In genomic region chr2:238459081-238459629, GRCh38 we compare ENCODE assay signal across 15 cellular contexts. TPM values are rescaled to one million over a fixed set of nuclear protein-coding genes. Genes with fewer than 3 reads are reported as not detected.
A peak's percentile ranks its signal among the peaks of the same experiment; 100 is the strongest.
DNase-seq lines count a peak whose midpoint lies in the region; ATAC-seq, FAIRE-seq and TF ChIP-seq lines count a peak whose summit lies in the region.
"Had no signal": no experiment of that assay in that cellular context is flagged by ENCODE, and none has a peak within 500 bp of the region (broad histone marks: within the 10 kb centered on the region; RNA-seq: fewer than 3 reads in every experiment).

No MANE protein-coding gene starts in this region.

- DNase-seq in DMS79 (lab: John Stamatoyannopoulos, UW) (peak; percentile 2), anterior cingulate cortex (lab: John Stamatoyannopoulos, UW) (peak in 38 of 58 donors; percentile 17 to 88 (median 47)), heart left ventricle (peak in 4 of 5 donors; percentile 64 to 80 (median 72)), psoas muscle (peak; percentile 71 to 84), Calu3 (no peak), kidney (no peak)
- no peak for DNase-seq in activated T-cell treated with anti-CD3 and anti-CD28 coated beads, Interleukin-2, amount 50 U/mL, for 1 hour
- DNase-seq in stimulated activated naive CD8-positive, alpha-beta T cell treated with anti-CD3 and anti-CD28 coated beads, Interleukin-15, amount 100 ng/mL, for 72 hours: no peak
- DNase-seq: activated CD4-positive, alpha-beta T cell treated with anti-CD3 and anti-CD28 coated beads for 36 hours; activated gamma-delta T cell; CD4-positive, CD25-positive, alpha-beta regulatory T cell; NK-92 treated with Interleukin-12 subunit alpha and Interleukin-12 subunit beta, amount 100 ng/mL, for 24 hours; stimulated activated CD4-positive, alpha-beta T cell treated with anti-CD3 and anti-CD28 coated beads, Interleukin-2, amount 100 ng/mL, for 24 hours had no signal

- CTCF ChIA-PET in Calu3 (lab: Charles Lee): interaction anchor here (1.2 kb wide), 1 partner anchor 88 kb away, joined by 3 read pairs; no protein-coding TSS in a partner anchor

- peaks cover 0 to 28% (median 7%) of the 10 kb centered on the region in 12 donors for H3K9me3 ChIP-seq in heart left ventricle
- H3K9me3 ChIP-seq in psoas muscle: peaks cover 5% of the 10 kb centered on the region
- H3K9me3 ChIP-seq in kidney (ENCODE audit: control insufficient read depth in 1 of 2, low read length in 2 of 2): no peaks in the 10 kb centered on the region

- no peaks in the 10 kb centered on the region for H3K27me3 ChIP-seq in heart left ventricle
- H3K27me3 ChIP-seq in psoas muscle (ENCODE audit: insufficient read depth in 3 of 3, low read length in 2 of 3): no peaks in the 10 kb centered on the region

- H3K36me3 ChIP-seq in heart left ventricle (no peaks in the 10 kb centered on the region), psoas muscle (ENCODE audit: insufficient read depth in 1 of 2, low read depth in 1 of 2) (no peaks in the 10 kb centered on the region), kidney (ENCODE audit: control insufficient read depth in 1 of 2, insufficient read depth in 2 of 2, low read length in 2 of 2) (no peaks in the 10 kb centered on the region)

- WGBS in heart left ventricle, 4 donors: 15 to 57% (median 49%) methylated on average over 7 to 8 of the region's 8 CpGs
- 11 to 27% (median 18%) methylated on average over 8 of the region's 8 CpGs for WGBS in psoas muscle, 3 donors

- no TSS peak for BruUV-seq in Calu3 (replicated peaks; lab: Mats Ljungman, UMichigan)

- H3K4me1 ChIP-seq in heart left ventricle (peaks cover 4 to 18% (median 12%) of the 10 kb centered on the region in 12 donors), psoas muscle (peaks cover 23% of the 10 kb centered on the region), kidney (ENCODE audit: control insufficient read depth in 1 of 2, insufficient read depth in 1 of 2, low read depth in 1 of 2, low read length in 2 of 2) (peaks cover 0 to 3% of the 10 kb centered on the region in 2 donors)

- H3K27me3 Mint-ChIP-seq in Calu3 (ENCODE audit: unreplicated experiment): no peaks in the 10 kb centered on the region
- no peaks in the 10 kb centered on the region for H3K27me3 Mint-ChIP-seq in stimulated activated naive CD8-positive, alpha-beta T cell treated with anti-CD3 and anti-CD28 coated beads, Interleukin-15, amount 100 ng/mL, for 72 hours
- H3K27me3 Mint-ChIP-seq: activated CD4-positive, alpha-beta T cell treated with anti-CD3 and anti-CD28 coated beads for 36 hours; stimulated activated naive CD8-positive, alpha-beta T cell treated with anti-CD3 and anti-CD28 coated beads, Interleukin-15, Interleukin-2, amounts not matched to agents 100 ng/mL and 50 ng/mL, for 24 hours had no signal

- TF ChIP-seq CTCF in heart left ventricle (IDR thresholded peaks at IDR 0.05) (no peak), psoas muscle (IDR thresholded peaks at IDR 0.05) (no peak), Calu3 (IDR thresholded peaks at IDR 0.05; ENCODE audit: unreplicated experiment) (no peak), kidney (IDR thresholded peaks at IDR 0.05; ENCODE audit: borderline replicate concordance, extremely low read depth, insufficient read depth) (no peak)

- H3K4me3 ChIP-seq in heart left ventricle (peak overlapping the region in 1 of 12 donors; percentile 12), psoas muscle (no peak overlapping the region), kidney (ENCODE audit: low read length in 2 of 2) (no peak overlapping the region)

- H3K9me3 Mint-ChIP-seq in Calu3 (ENCODE audit: low read depth, unreplicated experiment): peaks cover 3% of the 10 kb centered on the region
- H3K9me3 Mint-ChIP-seq in stimulated activated naive CD8-positive, alpha-beta T cell treated with anti-CD3 and anti-CD28 coated beads, Interleukin-15, amount 100 ng/mL, for 72 hours: peaks cover 5 to 22% of the 10 kb centered on the region in 2 donors

- intact Hi-C loops in heart left ventricle (cut with DNase I) (no loop called here), psoas muscle (cut with DNase I) (loop anchor here in 1 of 2 donors (5.0 kb wide), 1 partner anchor 82 kb away; no protein-coding TSS in a partner anchor), Calu3 (cut with micrococcal nuclease; ENCODE audit: unreplicated experiment) (no loop called here), kidney (cut with DNase I) (no loop called here)

- H3K27ac ChIP-seq in heart left ventricle (peak overlapping the region in 4 of 12 donors; percentile 24 to 43 (median 38)), psoas muscle (peak overlapping the region; percentile 51), kidney (ENCODE audit: low read depth in 2 of 2, low read length in 2 of 2) (no peak overlapping the region)

- H3K36me3 Mint-ChIP-seq in Calu3 (ENCODE audit: insufficient read depth, unreplicated experiment): peaks cover 18% of the 10 kb centered on the region

- ATAC-seq in heart left ventricle (peak; percentile 73 to 88 (median 86)), psoas muscle (peak; percentile 75 to 89 (median 82))
- no peak for ATAC-seq in stimulated activated naive CD8-positive, alpha-beta T cell treated with anti-CD3 and anti-CD28 coated beads, Interleukin-15, amount 100 ng/mL, for 72 hours
- ATAC-seq: activated CD4-positive, alpha-beta T cell treated with anti-CD3 and anti-CD28 coated beads for 36 hours had no signal

- H3K9ac ChIP-seq in kidney (ENCODE audit: low read length in 2 of 2): no peak overlapping the region

- H3K27ac Mint-ChIP-seq in Calu3 (ENCODE audit: unreplicated experiment): no peak overlapping the region
- H3K27ac Mint-ChIP-seq in stimulated activated naive CD8-positive, alpha-beta T cell treated with anti-CD3 and anti-CD28 coated beads, Interleukin-15, amount 100 ng/mL, for 72 hours: peak overlapping the region in 1 of 2 donors; percentile 44
- H3K27ac Mint-ChIP-seq: activated CD4-positive, alpha-beta T cell treated with anti-CD3 and anti-CD28 coated beads for 36 hours; CD4-positive, CD25-positive, alpha-beta regulatory T cell; stimulated activated naive CD8-positive, alpha-beta T cell treated with anti-CD3 and anti-CD28 coated beads, Interleukin-15, Interleukin-2, amounts not matched to agents 100 ng/mL and 50 ng/mL, for 24 hours had no signal

- FAIRE-seq in kidney (lab: Jason Lieb, UNC): no peak

- TF ChIP-seq POLR2A in heart left ventricle (IDR thresholded peaks at IDR 0.05): no peak

- no peak overlapping the region for H3K4me3 Mint-ChIP-seq in Calu3 (ENCODE audit: low read depth, unreplicated experiment)
- no peak overlapping the region for H3K4me3 Mint-ChIP-seq in stimulated activated naive CD8-positive, alpha-beta T cell treated with anti-CD3 and anti-CD28 coated beads, Interleukin-15, amount 100 ng/mL, for 72 hours
- H3K4me3 Mint-ChIP-seq: activated CD4-positive, alpha-beta T cell treated with anti-CD3 and anti-CD28 coated beads for 36 hours; CD4-positive, CD25-positive, alpha-beta regulatory T cell; nephron; stimulated activated naive CD8-positive, alpha-beta T cell treated with anti-CD3 and anti-CD28 coated beads, Interleukin-15, Interleukin-2, amounts not matched to agents 100 ng/mL and 50 ng/mL, for 24 hours had no signal

- H3K4me1 Mint-ChIP-seq in Calu3 (ENCODE audit: low read depth, unreplicated experiment): no peaks in the 10 kb centered on the region
- peaks cover 6% of the 10 kb centered on the region for H3K4me1 Mint-ChIP-seq in stimulated activated naive CD8-positive, alpha-beta T cell treated with anti-CD3 and anti-CD28 coated beads, Interleukin-15, amount 100 ng/mL, for 72 hours
- H3K4me1 Mint-ChIP-seq: activated CD4-positive, alpha-beta T cell treated with anti-CD3 and anti-CD28 coated beads for 36 hours had no signal

RNA-seq across cellular contexts. Expression of gene ASB1, which starts 32.4 kb away (rescaled TPM):
- 10 to 100 TPM; 32.9 to 53.4 (median 46.7) TPM for total RNA-seq in heart left ventricle
- 10 to 100 TPM; 31.8 to 57.5 TPM for polyA plus RNA-seq in heart left ventricle
- total RNA-seq in psoas muscle: 10 to 100 TPM; 38.4 to 48.0 (median 43.6) TPM
- polyA plus RNA-seq in psoas muscle: 10 to 100 TPM; 21.3 to 47.9 (median 30.0) TPM
- total RNA-seq in Calu3 (2022): 64.2 and 71.6 TPM in 2 replicates
- 28.1 TPM for total RNA-seq in kidney
- 29.4 TPM for polyA plus RNA-seq in kidney (ENCODE audit: insufficient read depth, low read depth, low replicate concordance)

Comparison
In these comparisons a context has a peak if more than half of its experiments do, and no peak if none do; other contexts are left out.
1. DNase-seq: peak in DMS79 (single experiment), anterior cingulate cortex (38 of 58), heart left ventricle (4 of 5) and psoas muscle (2 of 2); none in Calu3 (single experiment), kidney (single experiment), activated T-cell treated with anti-CD3 and anti-CD28 coated beads, Interleukin-2, amount 50 U/mL, for 1 hour (single experiment) and stimulated activated naive CD8-positive, alpha-beta T cell treated with anti-CD3 and anti-CD28 coated beads, Interleukin-15, amount 100 ng/mL, for 72 hours (0 of 2).